1 cellular context compared by ENCODE assay signal in genomic region chr11:13338437-13339069, GRCh38.
TF ChIP-seq lines count a peak whose summit lies in the region.

No MANE protein-coding gene starts in this region.

TF ChIP-seq in K562, 482 proteins besides CTCF, POLR2A, EP300 and RAD21 (continued from another document and continues in another):
- TF ChIP-seq MGA (IDR thresholded peaks at IDR 0.05) (peak; percentile 10; the same call in 1 of the 2 replicates), HOXB6 (CRISPR knock-in tag; IDR thresholded peaks at IDR 0.05; ENCODE audit: borderline replicate concordance) (no peak), ATF3 (IDR thresholded peaks at IDR 0.05) (peak; percentile 53), ATF3 (CRISPR knock-in tag; conservative IDR thresholded peaks at IDR 0.05) (no peak), ZNF655 (CRISPR knock-in tag; IDR thresholded peaks at IDR 0.05) (no peak), ZNF23 (CRISPR knock-in tag; IDR thresholded peaks at IDR 0.05) (no peak), SMAD3 (CRISPR knock-in tag; conservative IDR thresholded peaks at IDR 0.05) (no peak), WHSC1 (IDR thresholded peaks at IDR 0.05; ENCODE audit: low read length) (no peak), MEIS2 (IDR thresholded peaks at IDR 0.05; ENCODE audit: partially characterized antibody) (no peak), FUS (optimal IDR thresholded peaks at IDR 0.05; ENCODE audit: low read depth, low read length) (no peak), CBX1 (IDR thresholded peaks at IDR 0.05; ENCODE audit: low read depth) (peak; percentile 59; the same call in 1 of the 2 replicates), LARP7 (IDR thresholded peaks at IDR 0.05) (no peak), KDM1A (IDR thresholded peaks at IDR 0.05) (peak in 1 of 2 experiments; percentile 59; a peak in 1 of 4 replicates), GABPB1 (CRISPR knock-in tag; IDR thresholded peaks at IDR 0.05) (no peak), ZNF408 (CRISPR knock-in tag; IDR thresholded peaks at IDR 0.05; ENCODE audit: low read depth) (no peak), ZNF3 (CRISPR knock-in tag; IDR thresholded peaks at IDR 0.05) (no peak), HMGN3 (IDR thresholded peaks at IDR 0.05; ENCODE audit: borderline replicate concordance, extremely low read depth, insufficient read length, low read depth, low read length) (no peak), IRF9 (tag; IDR thresholded peaks at IDR 0.05) (no peak), PHF20 (IDR thresholded peaks at IDR 0.05; ENCODE audit: partially characterized antibody) (no peak), NCOA4 (IDR thresholded peaks at IDR 0.05; ENCODE audit: partially characterized antibody) (no peak), MTA1 (IDR thresholded peaks at IDR 0.05; ENCODE audit: borderline replicate concordance) (no peak), FOXP1 (CRISPR knock-in tag; IDR thresholded peaks at IDR 0.05) (no peak), CTBP1 (IDR thresholded peaks at IDR 0.05; ENCODE audit: borderline replicate concordance) (peak; percentile 33; the same call in 1 of the 2 replicates), ZNF780A (CRISPR knock-in tag; IDR thresholded peaks at IDR 0.05) (no peak), NFE2L1 (tag; IDR thresholded peaks at IDR 0.05; ENCODE audit: borderline replicate concordance, low read depth) (peak; percentile 85), ZNF407 (IDR thresholded peaks at IDR 0.05; ENCODE audit: low read depth) (no peak), ZNF436 (CRISPR knock-in tag; IDR thresholded peaks at IDR 0.05) (no peak), ARID1B (IDR thresholded peaks at IDR 0.05) (peak; percentile 13; the same call in 1 of the 2 replicates), PRPF4 (IDR thresholded peaks at IDR 0.05; ENCODE audit: insufficient read depth, low read depth, low read length, poor library complexity, severe bottlenecking) (no peak), ZNF449 (CRISPR knock-in tag; IDR thresholded peaks at IDR 0.05) (no peak), TARDBP (IDR thresholded peaks at IDR 0.05) (no peak), DLX4 (CRISPR knock-in tag; IDR thresholded peaks at IDR 0.05) (no peak), PTTG1 (tag; IDR thresholded peaks at IDR 0.05; ENCODE audit: low read depth) (no peak), ZNF57 (CRISPR knock-in tag; IDR thresholded peaks at IDR 0.05) (no peak)
